In genomic region chr21:34198232-34199120, GRCh38 we compare ENCODE assay signal across 8 cellular contexts.
DNase-seq lines count a peak whose midpoint lies in the region; ATAC-seq, FAIRE-seq and TF ChIP-seq lines count a peak whose summit lies in the region.

No MANE protein-coding gene starts in this region.

- H3K4me3 Mint-ChIP-seq in activated CD4-positive, alpha-beta T cell treated with anti-CD3 and anti-CD28 coated beads, Interleukin-2, amount 10 ng/mL, durations not matched to agents 7 days and 5 days: no peak overlapping the region

- 31% methylated on average over 16 of the region's 16 CpGs for WGBS in K562 (ENCODE audit: insufficient coverage, low coverage, missing lambda C conversion rate)
- WGBS in tibial nerve, 2 donors: 74 to 81% methylated on average over 16 of the region's 16 CpGs

- TF ChIP-seq RAD21 in K562 (CRISPR knock-in tag; conservative IDR thresholded peaks at IDR 0.05 in 1 of 2, IDR thresholded peaks at IDR 0.05 in 1 of 2): no peak

- in situ Hi-C loops in K562 (cut with MboI): no loop called here
- in situ Hi-C loops in G401 (cut with HindIII; ENCODE audit: low sequenced_read_pairs): no loop called here

- H3K4me1 ChIP-seq in K562 (replicated peaks in 1 of 2; ENCODE audit: control insufficient read depth in 2 of 2, insufficient read depth in 2 of 2, low read length in 2 of 2) (peaks cover 10 to 12% of the 10 kb centered on the region in 2 experiments; a peak in 4 of 5 replicates), tibial nerve (peaks cover 0 to 22% (median 6%) of the 10 kb centered on the region in 4 donors)

- TF ChIP-seq EP300 in K562 (IDR thresholded peaks at IDR 0.05; ENCODE audit: low read length) (no peak), tibial nerve (IDR thresholded peaks at IDR 0.05) (no peak)

- TF ChIP-seq CTCF in K562 (IDR thresholded peaks at IDR 0.05 in 2 of 3, conservative IDR thresholded peaks at IDR 0.05 in 1 of 3; ENCODE audit: insufficient read depth in 2 of 3, low read depth in 1 of 3, low read length in 3 of 3) (no peak), tibial nerve (IDR thresholded peaks at IDR 0.05) (no peak)

- no peak overlapping the region for H3K27ac ChIP-seq in K562 (ENCODE audit: extremely low read depth, low read depth, low read length)
- peak overlapping the region in 2 of 4 donors; percentile 11 to 26 for H3K27ac ChIP-seq in tibial nerve

- H3K36me3 ChIP-seq in K562 (ENCODE audit: control insufficient read depth, insufficient read depth, low read length) (no peaks in the 10 kb centered on the region), tibial nerve (no peaks in the 10 kb centered on the region)

- peaks cover 51% of the 10 kb centered on the region for H3K4me1 Mint-ChIP-seq in activated CD4-positive, alpha-beta T cell treated with anti-CD3 and anti-CD28 coated beads, Interleukin-2, amount 10 ng/mL, durations not matched to agents 7 days and 5 days

- no peaks in the 10 kb centered on the region for H3K27me3 Mint-ChIP-seq in activated CD4-positive, alpha-beta T cell treated with anti-CD3 and anti-CD28 coated beads, Interleukin-2, amount 10 ng/mL, durations not matched to agents 7 days and 5 days

- H3K27me3 ChIP-seq in K562 (ENCODE audit: control insufficient read depth in 2 of 2, insufficient read depth in 2 of 2, low read length in 2 of 2) (no peaks in the 10 kb centered on the region), tibial nerve (no peaks in the 10 kb centered on the region)

- H3K9me3 Mint-ChIP-seq in activated CD4-positive, alpha-beta T cell treated with anti-CD3 and anti-CD28 coated beads, Interleukin-2, amount 10 ng/mL, durations not matched to agents 7 days and 5 days: peaks cover 4% of the 10 kb centered on the region

- H3K9me3 ChIP-seq in K562 (replicated peaks; ENCODE audit: control insufficient read depth, insufficient read depth, low read depth, low read length): no peaks in the 10 kb centered on the region; the same call in 1 of the 2 replicates
- no peaks in the 10 kb centered on the region for H3K9me3 ChIP-seq in tibial nerve

- H4K20me1 ChIP-seq in K562 (replicated peaks; ENCODE audit: control insufficient read depth, insufficient read depth, low read length): no peaks in the 10 kb centered on the region

- H3K9ac ChIP-seq in K562 (ENCODE audit: insufficient read depth in 1 of 2, low read depth in 2 of 2, low read length in 2 of 2): no peak overlapping the region

- no peaks in the 10 kb centered on the region for H3K9me1 ChIP-seq in K562 (ENCODE audit: control insufficient read depth, insufficient read depth, low read length)

- POLR2A ChIA-PET in activated CD4-positive, alpha-beta T cell treated with anti-CD3 and anti-CD28 coated beads, Interleukin-2, amount 10 ng/mL, durations not matched to agents 7 days and 5 days (lab: Charles Lee): interaction anchor here (0.6 kb wide), 1 partner anchor 124 kb away, joined by 3 read pairs; no protein-coding TSS in a partner anchor
- POLR2A ChIA-PET in K562 (lab: Yijun Ruan, JAX): interaction anchor here (0.6 to 1.6 kb wide), 8 partner anchors 8 to 274 kb away, joined by 3 to 5 read pairs (median 4); no protein-coding TSS in a partner anchor

- no peak overlapping the region for H3K4me2 ChIP-seq in K562 (ENCODE audit: insufficient read depth, low read length)

- no peak for TF ChIP-seq POLR2A in K562 (conservative IDR thresholded peaks at IDR 0.05)
- no peak for TF ChIP-seq POLR2A in tibial nerve (IDR thresholded peaks at IDR 0.05)

- peak; percentile 61 for DNase-seq in activated CD4-positive, alpha-beta T cell treated with anti-CD3 and anti-CD28 coated beads, Interleukin-2, amount 10 ng/mL, durations not matched to agents 7 days and 5 days
- no peak for DNase-seq in activated CD4-positive, alpha-beta T cell treated with anti-CD3 and anti-CD28 coated beads, Interleukin-2, amount 50 U/mL, for 1 hour
- peak; percentile 61 for DNase-seq in SKM-1 (lab: John Stamatoyannopoulos, UW; ENCODE audit: unreplicated experiment)
- no peak for DNase-seq in K562 (ENCODE audit: extremely low read depth in 1 of 4, low spot score in 3 of 4)
- DNase-seq in stimulated activated naive CD4-positive, alpha-beta T cell (lab: John Stamatoyannopoulos, UW): peak in 4 of 6 experiments; percentile 6 to 54 (median 35)
- DNase-seq in tibial nerve (ENCODE audit: low spot score in 2 of 2): no peak
- DNase-seq in G401 (ENCODE audit: low spot score): no peak

- H3K4me3 ChIP-seq in K562 (no peak overlapping the region), tibial nerve (no peak overlapping the region)

- no peak for FAIRE-seq in K562 (lab: Jason Lieb, UNC)

- no peak overlapping the region for H2AFZ ChIP-seq in K562 (ENCODE audit: low read depth, low read length)

- H3K27ac Mint-ChIP-seq in activated CD4-positive, alpha-beta T cell treated with anti-CD3 and anti-CD28 coated beads, Interleukin-2, amount 10 ng/mL, durations not matched to agents 7 days and 5 days: peak overlapping the region; percentile 86

- intact Hi-C loops in K562 (cut with micrococcal nuclease): no loop called here

- CTCF ChIA-PET in activated CD4-positive, alpha-beta T cell treated with anti-CD3 and anti-CD28 coated beads, Interleukin-2, amount 10 ng/mL, durations not matched to agents 7 days and 5 days (lab: Charles Lee): interaction anchor here (0.5 to 2.2 kb wide), 16 partner anchors 11 to 1084 kb away, joined by 3 to 10 read pairs (median 4); no protein-coding TSS in a partner anchor
- CTCF ChIA-PET in K562 (lab: Yijun Ruan, JAX; ENCODE audit: low intra/inter-chr PET ratio): no interaction called here

- H3K79me2 ChIP-seq in K562 (ENCODE audit: control insufficient read depth, insufficient read depth, low read length): no peaks in the 10 kb centered on the region

- no TSS peak for BruUV-seq in K562 (replicated peaks; lab: Mats Ljungman, UMichigan)

- H3K36me3 Mint-ChIP-seq in activated CD4-positive, alpha-beta T cell treated with anti-CD3 and anti-CD28 coated beads, Interleukin-2, amount 10 ng/mL, durations not matched to agents 7 days and 5 days (ENCODE audit: low read depth): no peaks in the 10 kb centered on the region

- ATAC-seq in K562 (no peak), GM21360 (IDR thresholded peaks at IDR 0.05; ENCODE audit: unreplicated experiment) (no peak)

TF ChIP-seq in K562, 482 proteins besides CTCF, POLR2A, EP300 and RAD21:
- no peak for TF ChIP-seq ZNF655 (CRISPR knock-in tag; IDR thresholded peaks at IDR 0.05)
- no peak for TF ChIP-seq CBFB (CRISPR knock-in tag; IDR thresholded peaks at IDR 0.05)
- peak; percentile 92 for TF ChIP-seq PRDM10 (IDR thresholded peaks at IDR 0.05; ENCODE audit: partially characterized antibody)
- no peak for TF ChIP-seq ZBTB17 (CRISPR knock-in tag; IDR thresholded peaks at IDR 0.05)
- TF ChIP-seq COPS2 (conservative IDR thresholded peaks at IDR 0.05): no peak
- no peak for TF ChIP-seq ATF2 (CRISPR knock-in tag; IDR thresholded peaks at IDR 0.05)
TF ChIP-seq in K562: peak in this region for 1.

Comparison
In these comparisons a context has a peak if more than half of its experiments do, and no peak if none do; other contexts are left out.
1. DNase-seq: peak in activated CD4-positive, alpha-beta T cell treated with anti-CD3 and anti-CD28 coated beads, Interleukin-2, amount 10 ng/mL, durations not matched to agents 7 days and 5 days (single experiment), SKM-1 (single experiment) and stimulated activated naive CD4-positive, alpha-beta T cell (4 of 6); none in activated CD4-positive, alpha-beta T cell treated with anti-CD3 and anti-CD28 coated beads, Interleukin-2, amount 50 U/mL, for 1 hour (single experiment), K562 (0 of 4), tibial nerve (0 of 2) and G401 (single experiment).